Comparison of ENCODE assay signal across 8 cellular contexts in the genomic region with DNA sequence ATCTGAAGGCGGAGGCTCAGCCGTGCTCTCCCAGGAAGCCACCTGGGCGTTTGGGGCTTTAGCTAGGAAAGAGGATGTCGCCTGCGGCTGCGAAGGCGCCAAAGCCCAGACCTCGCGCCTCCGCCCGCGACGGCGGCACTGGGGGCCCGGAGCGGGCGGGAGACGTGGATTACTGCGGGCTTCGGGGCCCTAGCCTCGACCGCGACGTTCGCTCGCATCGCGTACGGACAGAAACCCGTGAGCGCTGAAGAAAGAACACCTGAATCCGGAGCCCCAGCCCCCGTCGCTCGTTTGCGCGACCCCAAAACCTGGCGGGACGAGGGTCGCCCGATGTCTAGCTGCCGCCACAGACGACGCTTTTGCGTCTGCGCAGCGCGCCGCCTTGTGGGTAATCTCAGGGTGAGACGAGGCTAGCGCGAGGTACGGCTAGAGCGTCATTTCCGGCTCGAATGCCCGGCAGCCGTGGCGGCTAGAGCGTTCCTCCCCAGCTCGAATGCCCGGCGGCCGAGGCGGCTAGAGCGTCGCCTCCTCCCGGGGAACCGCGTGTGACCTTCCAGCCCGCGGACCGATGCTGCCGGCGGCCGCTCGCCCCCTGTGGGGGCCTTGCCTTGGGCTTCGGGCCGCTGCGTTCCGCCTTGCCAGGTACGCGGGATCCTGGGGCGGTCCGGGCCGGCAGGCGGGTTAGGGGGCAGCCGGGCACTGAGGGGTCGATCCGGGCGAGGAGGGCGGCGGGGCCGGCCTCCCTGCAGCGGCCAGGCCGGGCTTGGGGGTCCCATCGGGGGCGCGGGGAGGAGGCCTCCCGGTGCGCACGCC. TPM values are rescaled to one million over a fixed set of nuclear protein-coding genes. Genes with fewer than 3 reads are reported as not detected.
DNase-seq lines count a peak whose midpoint lies in the region; ATAC-seq, FAIRE-seq and TF ChIP-seq lines count a peak whose summit lies in the region.

A gene (plus strand): TSS at position 434 of the 813 bp plus-strand sequence. CDS start 135 bp downstream, at position 569.

- H3K27me3 Mint-ChIP-seq in WTC11 (ENCODE audit: low read depth): no peaks in the 10 kb centered on the region
- H3K27me3 Mint-ChIP-seq in immature natural killer cell (ENCODE audit: low read depth in 3 of 3): peaks cover 6 to 19% (median 10%) of the 10 kb centered on the region in 3 donors

- no peaks in the 10 kb centered on the region for H3K9me3 Mint-ChIP-seq in WTC11
- H3K9me3 Mint-ChIP-seq in immature natural killer cell: no peaks in the 10 kb centered on the region

- CTCF ChIA-PET in WTC11 (lab: Charles Lee): interaction anchor here (0.8 to 2.2 kb wide), 11 partner anchors 9 to 317 kb away, joined by 3 to 13 read pairs (median 4); a partner anchor contains a TSS

- peak within 1 kb of the TSS; percentile 68 for H3K4me3 ChIP-seq in bronchial epithelial cell (ENCODE audit: low read depth, low read length)

- peak; percentile 81 for ATAC-seq in GM18868 (IDR thresholded peaks at IDR 0.05; ENCODE audit: unreplicated experiment)
- ATAC-seq in HG03108 (IDR thresholded peaks at IDR 0.05; ENCODE audit: unreplicated experiment): peak; percentile 81
- peak; percentile 84 for ATAC-seq in WTC11

- H3K4me1 Mint-ChIP-seq in WTC11: peaks cover 16% of the 10 kb centered on the region
- peaks cover 22% of the 10 kb centered on the region in 2 donors for H3K4me1 Mint-ChIP-seq in immature natural killer cell

- H3K4me3 Mint-ChIP-seq in WTC11 (peak within 1 kb of the TSS; percentile 98), immature natural killer cell (peak within 1 kb of the TSS; percentile 88 to 94 (median 92))

- H3K27ac Mint-ChIP-seq in WTC11: peak within 1 kb of the TSS; percentile 95
- H3K27ac Mint-ChIP-seq in immature natural killer cell: peak within 1 kb of the TSS; percentile 93 to 98 (median 96)

- TF ChIP-seq CTCF in WTC11 (IDR thresholded peaks at IDR 0.05) (peak; percentile 28; the same call in 1 of the 2 replicates), bronchial epithelial cell (IDR thresholded peaks at IDR 0.05; ENCODE audit: insufficient read depth, low read length, severe bottlenecking) (peak; percentile 30)

- in situ Hi-C loops in ACHN (cut with HindIII; ENCODE audit: low pct_ligation_motif_present, low pct_unique_long_range_greater_than_20kb, low sequenced_read_pairs): no loop called here

- peaks cover 26% of the 10 kb centered on the region for H3K36me3 ChIP-seq in bronchial epithelial cell (ENCODE audit: control insufficient read depth, insufficient read depth, low read length)

- H3K36me3 Mint-ChIP-seq in WTC11 (peaks cover 45% of the 10 kb centered on the region), immature natural killer cell (peaks cover 3 to 12% (median 5%) of the 10 kb centered on the region in 3 donors)

- no peaks in the 10 kb centered on the region for H3K27me3 ChIP-seq in bronchial epithelial cell (ENCODE audit: control insufficient read depth, insufficient read depth, low read length)

- peak; percentile 94 for DNase-seq in ACHN
- peak; percentile 98 for DNase-seq in NCI-H2227 (lab: John Stamatoyannopoulos, UW; ENCODE audit: unreplicated experiment)
- DNase-seq in WTC11 (ENCODE audit: low spot score): peak; percentile 94
- peak; percentile 80 for DNase-seq in bronchial epithelial cell (ENCODE audit: low read depth)
- DNase-seq in immature natural killer cell: peak; percentile 90 to 92 (median 91)
- DNase-seq in smooth muscle cell of the brain vasculature (ENCODE audit: low read depth, low spot score): peak; percentile 76

- FAIRE-seq in bronchial epithelial cell (lab: Jason Lieb, UNC): no peak

- POLR2A ChIA-PET in WTC11 (lab: Charles Lee): interaction anchor here (0.6 to 2.3 kb wide), 9 partner anchors 8 to 222 kb away, joined by 3 to 11 read pairs (median 4); a partner anchor contains a TSS

TF ChIP-seq in WTC11, 78 proteins besides CTCF, POLR2A, EP300 and RAD21 (continues in another document):
- TF ChIP-seq, protein P1, sequence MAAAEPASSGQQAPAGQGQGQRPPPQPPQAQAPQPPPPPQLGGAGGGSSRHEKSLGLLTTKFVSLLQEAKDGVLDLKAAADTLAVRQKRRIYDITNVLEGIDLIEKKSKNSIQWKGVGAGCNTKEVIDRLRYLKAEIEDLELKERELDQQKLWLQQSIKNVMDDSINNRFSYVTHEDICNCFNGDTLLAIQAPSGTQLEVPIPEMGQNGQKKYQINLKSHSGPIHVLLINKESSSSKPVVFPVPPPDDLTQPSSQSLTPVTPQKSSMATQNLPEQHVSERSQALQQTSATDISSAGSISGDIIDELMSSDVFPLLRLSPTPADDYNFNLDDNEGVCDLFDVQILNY (CRISPR knock-in tag; IDR thresholded peaks at IDR 0.05): peak; percentile 48; the same call in 1 of the 2 replicates
- peak; percentile 51; the same call in 1 of the 2 replicates for TF ChIP-seq ZNF219 (CRISPR knock-in tag; IDR thresholded peaks at IDR 0.05; ENCODE audit: borderline replicate concordance)
- TF ChIP-seq, protein P2, sequence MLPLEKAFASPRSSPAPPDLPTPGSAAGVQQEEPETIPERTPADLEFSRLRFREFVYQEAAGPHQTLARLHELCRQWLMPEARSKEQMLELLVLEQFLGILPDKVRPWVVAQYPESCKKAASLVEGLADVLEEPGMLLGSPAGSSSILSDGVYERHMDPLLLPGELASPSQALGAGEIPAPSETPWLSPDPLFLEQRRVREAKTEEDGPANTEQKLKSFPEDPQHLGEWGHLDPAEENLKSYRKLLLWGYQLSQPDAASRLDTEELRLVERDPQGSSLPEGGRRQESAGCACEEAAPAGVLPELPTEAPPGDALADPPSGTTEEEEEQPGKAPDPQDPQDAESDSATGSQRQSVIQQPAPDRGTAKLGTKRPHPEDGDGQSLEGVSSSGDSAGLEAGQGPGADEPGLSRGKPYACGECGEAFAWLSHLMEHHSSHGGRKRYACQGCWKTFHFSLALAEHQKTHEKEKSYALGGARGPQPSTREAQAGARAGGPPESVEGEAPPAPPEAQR (CRISPR knock-in tag; IDR thresholded peaks at IDR 0.05): no peak
- TF ChIP-seq, protein P3, sequence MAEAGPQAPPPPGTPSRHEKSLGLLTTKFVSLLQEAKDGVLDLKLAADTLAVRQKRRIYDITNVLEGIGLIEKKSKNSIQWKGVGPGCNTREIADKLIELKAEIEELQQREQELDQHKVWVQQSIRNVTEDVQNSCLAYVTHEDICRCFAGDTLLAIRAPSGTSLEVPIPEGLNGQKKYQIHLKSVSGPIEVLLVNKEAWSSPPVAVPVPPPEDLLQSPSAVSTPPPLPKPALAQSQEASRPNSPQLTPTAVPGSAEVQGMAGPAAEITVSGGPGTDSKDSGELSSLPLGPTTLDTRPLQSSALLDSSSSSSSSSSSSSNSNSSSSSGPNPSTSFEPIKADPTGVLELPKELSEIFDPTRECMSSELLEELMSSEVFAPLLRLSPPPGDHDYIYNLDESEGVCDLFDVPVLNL (CRISPR knock-in tag; IDR thresholded peaks at IDR 0.05; ENCODE audit: borderline replicate concordance, low read depth): peak; percentile 81
- no peak for TF ChIP-seq IRF2 (CRISPR knock-in tag; IDR thresholded peaks at IDR 0.05; ENCODE audit: borderline replicate concordance, low read depth)
- TF ChIP-seq NR3C1 (CRISPR knock-in tag; conservative IDR thresholded peaks at IDR 0.05; ENCODE audit: low read depth): no peak
- TF ChIP-seq, protein P4, sequence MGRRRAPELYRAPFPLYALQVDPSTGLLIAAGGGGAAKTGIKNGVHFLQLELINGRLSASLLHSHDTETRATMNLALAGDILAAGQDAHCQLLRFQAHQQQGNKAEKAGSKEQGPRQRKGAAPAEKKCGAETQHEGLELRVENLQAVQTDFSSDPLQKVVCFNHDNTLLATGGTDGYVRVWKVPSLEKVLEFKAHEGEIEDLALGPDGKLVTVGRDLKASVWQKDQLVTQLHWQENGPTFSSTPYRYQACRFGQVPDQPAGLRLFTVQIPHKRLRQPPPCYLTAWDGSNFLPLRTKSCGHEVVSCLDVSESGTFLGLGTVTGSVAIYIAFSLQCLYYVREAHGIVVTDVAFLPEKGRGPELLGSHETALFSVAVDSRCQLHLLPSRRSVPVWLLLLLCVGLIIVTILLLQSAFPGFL (CRISPR knock-in tag; IDR thresholded peaks at IDR 0.05; ENCODE audit: borderline replicate concordance): no peak; the same call in 1 of the 2 replicates
- TF ChIP-seq ZBTB21 (CRISPR knock-in tag; IDR thresholded peaks at IDR 0.05; ENCODE audit: borderline replicate concordance): no peak; the same call in 1 of the 2 replicates
- TF ChIP-seq, protein P5, sequence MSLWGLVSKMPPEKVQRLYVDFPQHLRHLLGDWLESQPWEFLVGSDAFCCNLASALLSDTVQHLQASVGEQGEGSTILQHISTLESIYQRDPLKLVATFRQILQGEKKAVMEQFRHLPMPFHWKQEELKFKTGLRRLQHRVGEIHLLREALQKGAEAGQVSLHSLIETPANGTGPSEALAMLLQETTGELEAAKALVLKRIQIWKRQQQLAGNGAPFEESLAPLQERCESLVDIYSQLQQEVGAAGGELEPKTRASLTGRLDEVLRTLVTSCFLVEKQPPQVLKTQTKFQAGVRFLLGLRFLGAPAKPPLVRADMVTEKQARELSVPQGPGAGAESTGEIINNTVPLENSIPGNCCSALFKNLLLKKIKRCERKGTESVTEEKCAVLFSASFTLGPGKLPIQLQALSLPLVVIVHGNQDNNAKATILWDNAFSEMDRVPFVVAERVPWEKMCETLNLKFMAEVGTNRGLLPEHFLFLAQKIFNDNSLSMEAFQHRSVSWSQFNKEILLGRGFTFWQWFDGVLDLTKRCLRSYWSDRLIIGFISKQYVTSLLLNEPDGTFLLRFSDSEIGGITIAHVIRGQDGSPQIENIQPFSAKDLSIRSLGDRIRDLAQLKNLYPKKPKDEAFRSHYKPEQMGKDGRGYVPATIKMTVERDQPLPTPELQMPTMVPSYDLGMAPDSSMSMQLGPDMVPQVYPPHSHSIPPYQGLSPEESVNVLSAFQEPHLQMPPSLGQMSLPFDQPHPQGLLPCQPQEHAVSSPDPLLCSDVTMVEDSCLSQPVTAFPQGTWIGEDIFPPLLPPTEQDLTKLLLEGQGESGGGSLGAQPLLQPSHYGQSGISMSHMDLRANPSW (CRISPR knock-in tag; conservative IDR thresholded peaks at IDR 0.05; ENCODE audit: low read depth): no peak
- peak; percentile 81; the same call in 1 of the 2 replicates for TF ChIP-seq MYBL2 (CRISPR knock-in tag; IDR thresholded peaks at IDR 0.05)

RNA-seq across cellular contexts. Expression of the gene that starts here (rescaled TPM):
- total RNA-seq in WTC11 (2021) (134 to 139 TPM (median 136 TPM) in 3 replicates), bronchial epithelial cell (11.6 and 13.6 TPM in 2 replicates)
- 10 to 100 TPM; 43.1 to 79.4 (median 58.7) TPM for polyA plus RNA-seq in immature natural killer cell

Comparison
In these comparisons a context has a peak if more than half of its experiments do, and no peak if none do; other contexts are left out.
1. Peak in every context shown above with its lines: DNase-seq, ATAC-seq and H3K4me3 ChIP-seq.